In genomic region chr7:36389371-36390198, GRCh38 we compare ENCODE assay signal across 8 cellular contexts. TPM values are rescaled to one million over a fixed set of nuclear protein-coding genes. Genes with fewer than 3 reads are reported as not detected.
DNase-seq lines count a peak whose midpoint lies in the region; ATAC-seq and TF ChIP-seq lines count a peak whose summit lies in the region.

ANLN (plus strand) TSS chr7:36389862; CDS start chr7:36390027, 165 bp downstream.

- WGBS in mesodermal cell (ENCODE audit: insufficient coverage in 2 of 2), 2 experiments, result 0 to 4% methylated on average over 42 to 48 of the region's 68 CpGs

- POLR2A ChIA-PET in Caco-2 (lab: Charles Lee), result interaction anchor here (0.6 to 2.4 kb wide), 2 partner anchors 11 to 22 kb away, joined by 3 to 10 read pairs; a partner anchor contains a TSS

- H3K27me3 ChIP-seq in Caco-2 (replicated peaks; ENCODE audit: control insufficient read depth, insufficient read depth, low read length), result no peaks in the 10 kb centered on the region
- H3K27me3 ChIP-seq in NT2/D1 (ENCODE audit: insufficient read depth, insufficient read length), result no peaks in the 10 kb centered on the region

- peak; percentile 76 for ATAC-seq in GM21360 (IDR thresholded peaks at IDR 0.05; ENCODE audit: unreplicated experiment)

- peaks cover 12% of the 10 kb centered on the region for H3K4me1 Mint-ChIP-seq in Caco-2 (ENCODE audit: low read depth, unreplicated experiment)

- peak within 1 kb of the TSS; percentile 92 for H3K4me3 Mint-ChIP-seq in Caco-2 (ENCODE audit: unreplicated experiment)

- H3K27ac Mint-ChIP-seq in Caco-2 (ENCODE audit: unreplicated experiment), result peak within 1 kb of the TSS; percentile 95

- in situ Hi-C loops in endometrial microvascular endothelial cells (cut with HindIII; ENCODE audit: inconsistent ontology term, low pct_unique_long_range_greater_than_20kb, low sequenced_read_pairs), result no loop called here

- H3K9me3 ChIP-seq in Caco-2 (peaks cover 3% of the 10 kb centered on the region; the same call in 1 of the 2 replicates), NT2/D1 (ENCODE audit: insufficient read depth, low read length) (peaks cover 10% of the 10 kb centered on the region), mesodermal cell (ENCODE audit: control insufficient read depth, low read length) (peaks cover 3% of the 10 kb centered on the region)

- H3K27me3 Mint-ChIP-seq in Caco-2 (ENCODE audit: insufficient read depth, unreplicated experiment), result no peaks in the 10 kb centered on the region

- H3K36me3 ChIP-seq in Caco-2 (ENCODE audit: control insufficient read depth, insufficient read depth, low read length), result no peaks in the 10 kb centered on the region; the same call in 1 of the 2 replicates
- H3K36me3 ChIP-seq in NT2/D1 (ENCODE audit: insufficient read depth, insufficient read length, low read length), result peaks cover 11% of the 10 kb centered on the region
- peaks cover 7% of the 10 kb centered on the region for H3K36me3 ChIP-seq in mesodermal cell (ENCODE audit: control insufficient read depth, insufficient read depth, low read length)

- peak within 1 kb of the TSS; percentile 94 for H3K27ac ChIP-seq in mesodermal cell (ENCODE audit: low read depth, low read length, severe bottlenecking)

- intact Hi-C loops in Caco-2 (cut with micrococcal nuclease; ENCODE audit: unreplicated experiment), result loop anchor here (1.0 kb wide), 1 partner anchor 22 kb away; a partner anchor contains a TSS

- TSS peak; percentile 85 for BruUV-seq in Caco-2 (replicated peaks; lab: Mats Ljungman, UMichigan)

- H3K9me3 Mint-ChIP-seq in Caco-2 (ENCODE audit: unreplicated experiment), result no peaks in the 10 kb centered on the region

- H3K4me1 ChIP-seq in Caco-2 (peaks cover 18% of the 10 kb centered on the region), NT2/D1 (ENCODE audit: insufficient read depth, insufficient read length) (no peaks in the 10 kb centered on the region), mesodermal cell (ENCODE audit: control insufficient read depth, insufficient read depth, low read length, poor library complexity, severe bottlenecking) (peaks cover 6% of the 10 kb centered on the region)

- DNase-seq in Caco-2, result peak; percentile 96 to 97
- DNase-seq in HT1080 (ENCODE audit: low read depth), result peak; percentile 94
- DNase-seq in NT2/D1 (ENCODE audit: low read depth, low spot score), result peak; percentile 91
- peak; percentile 44 for DNase-seq in activated CD8-positive, alpha-beta memory T cell treated with anti-CD3 and anti-CD28 coated beads, Interleukin-2, amount 50 U/mL, for 24 hours (ENCODE audit: extremely low read depth)
- peak; percentile 63 for DNase-seq in stimulated activated CD8-positive, alpha-beta memory T cell treated with anti-CD3 and anti-CD28 coated beads, Interleukin-15, amount 100 ng/mL, for 1 hour (ENCODE audit: low read depth)

- H3K4me3 ChIP-seq in Caco-2 (ENCODE audit: low read depth, low read length) (peak within 1 kb of the TSS; percentile 78), NT2/D1 (ENCODE audit: insufficient read length, low read depth) (peak within 1 kb of the TSS; percentile 98), mesodermal cell (ENCODE audit: extremely low read depth, insufficient read depth, low read length, poor library complexity, severe bottlenecking) (peak within 1 kb of the TSS; percentile 96)

- no peak for TF ChIP-seq CTCF in Caco-2 (IDR thresholded peaks at IDR 0.05; ENCODE audit: insufficient read depth in 1 of 2, low read depth in 1 of 2, low read length in 1 of 2, severe bottlenecking in 1 of 2, unreplicated experiment in 1 of 2)

- peak within 1 kb of the TSS; percentile 94 for H3K9ac ChIP-seq in NT2/D1 (ENCODE audit: insufficient read length, low read depth)

- peaks cover 43% of the 10 kb centered on the region for H3K36me3 Mint-ChIP-seq in Caco-2 (ENCODE audit: insufficient read depth, unreplicated experiment)

- CTCF ChIA-PET in Caco-2 (lab: Charles Lee), result interaction anchor here (1.4 kb wide), 1 partner anchor 22 kb away, joined by 7 read pairs; a partner anchor contains a TSS

RNA-seq across cellular contexts. Expression of gene ANLN, which starts in this region (rescaled TPM):
- total RNA-seq in Caco-2 (2022), result 105 and 106 TPM in 2 replicates
- total RNA-seq in HT1080 (2014; rRNA removed; shearing (Covaris generic)), result 133 and 142 TPM in 2 replicates
- polyA plus RNA-seq in HT1080 (2015; cell fraction: cytosol; rRNA removed), result 37.1 and 49.8 TPM in 2 replicates
- 427 and 511 TPM in 2 replicates for polyA plus RNA-seq in HT1080 (2015; cell fraction: nucleus; rRNA removed)
- 327 TPM for total RNA-seq in endometrial microvascular endothelial cells (ENCODE audit: inconsistent ontology term)
- 72.4 TPM for polyA plus RNA-seq in mesodermal cell (2013, experiment 1 of 2)
- polyA plus RNA-seq in mesodermal cell (2013, experiment 2 of 2), result 82.9 TPM

Comparison
In these comparisons a context has a peak if more than half of its experiments do, and no peak if none do; other contexts are left out.
1. Peak in every context shown above with its lines: DNase-seq, ATAC-seq, H3K4me3 ChIP-seq and H3K27ac ChIP-seq.
2. DNase-seq: peak in every context shown above with its lines; median percentile 96 in Caco-2; 94 in HT1080; 91 in NT2/D1; 63 in stimulated activated CD8-positive, alpha-beta memory T cell treated with anti-CD3 and anti-CD28 coated beads, Interleukin-15, amount 100 ng/mL, for 1 hour; 44 in activated CD8-positive, alpha-beta memory T cell treated with anti-CD3 and anti-CD28 coated beads, Interleukin-2, amount 50 U/mL, for 24 hours.